ENCODE assay signal across 15 cellular contexts in genomic region chr15:45885801-45886200, GRCh38.
A peak's percentile ranks its signal among the peaks of the same experiment; 100 is the strongest.
DNase-seq lines count a peak whose midpoint lies in the region; TF ChIP-seq lines count a peak whose summit lies in the region.
"Had no signal": no experiment of that assay in that cellular context is flagged by ENCODE, and none has a peak within 500 bp of the region (broad histone marks: within the 10 kb centered on the region; RNA-seq: fewer than 3 reads in every experiment).

No MANE protein-coding gene starts in this region.

- H2BK20ac ChIP-seq in H9 (ENCODE audit: low read depth, low read length, poor library complexity, severe bottlenecking), result no peak overlapping the region

- H2BK12ac ChIP-seq in H9 (ENCODE audit: insufficient read length, low read depth, low read length), result no peak overlapping the region

- H2BK5ac ChIP-seq in H9 (ENCODE audit: insufficient read length, low read length), result no peak overlapping the region

- H3K4me1 Mint-ChIP-seq in H9, result no peaks in the 10 kb centered on the region
- no peaks in the 10 kb centered on the region for H3K4me1 Mint-ChIP-seq in endodermal cell
- H3K4me1 Mint-ChIP-seq: B cell; CD4-positive, CD25-positive, alpha-beta regulatory T cell; CD8-positive, alpha-beta memory T cell; GM23338 had no signal

- intact Hi-C loops in testis (cut with DNase I; ENCODE audit: low total_unique reads), result no loop called here

- no peaks in the 10 kb centered on the region for H4K20me1 ChIP-seq in H9 (ENCODE audit: control insufficient read depth, insufficient read depth, insufficient read length)
- H4K20me1 ChIP-seq: BLaER1 treated with 17β-estradiol and CSF1 and Interleukin-3, amounts not matched to agents 10 nM and 100 nM had no signal

- H3K4me1 ChIP-seq in H9 (ENCODE audit: insufficient read depth, low read length) (no peaks in the 10 kb centered on the region), endodermal cell (ENCODE audit: control insufficient read depth, insufficient read depth, low read length) (no peaks in the 10 kb centered on the region), testis (no peaks in the 10 kb centered on the region)
- H3K4me1 ChIP-seq: Caco-2 had no signal

- H4K91ac ChIP-seq in H9 (ENCODE audit: insufficient read length, low read depth, low read length), result no peak overlapping the region

- no peak overlapping the region for H3K4me2 ChIP-seq in H9 (ENCODE audit: insufficient read depth, insufficient read length, low read length)
- H3K4me2 ChIP-seq: GM23338 had no signal

- TF ChIP-seq CTCF in 22Rv1 (IDR thresholded peaks at IDR 0.05) (0 out of 2 replicates have a peak, but pooled peaks have one; percentile 7), H9 (conservative IDR thresholded peaks at IDR 0.05) (peak; percentile 21; the same call in 1 of the 3 replicates), endodermal cell (conservative IDR thresholded peaks at IDR 0.05) (peak; percentile 12), testis (IDR thresholded peaks at IDR 0.05) (no peak)

- H3K23ac ChIP-seq in H9 (ENCODE audit: insufficient read length, low read depth, low read length), result no peak overlapping the region

- no peak overlapping the region for H3T11ph ChIP-seq in H9 (ENCODE audit: low read length)

- H3K14ac ChIP-seq in H9 (ENCODE audit: insufficient read depth, low read length), result no peak overlapping the region

- peaks cover 0 to 12% (median 2%) of the 10 kb centered on the region in 3 experiments; a peak in 3 of 7 replicates for H3K36me3 Mint-ChIP-seq in H9 (ENCODE audit: insufficient read depth in 1 of 3, low read depth in 3 of 3)
- no peaks in the 10 kb centered on the region for H3K36me3 Mint-ChIP-seq in endodermal cell (ENCODE audit: low read depth)
- H3K36me3 Mint-ChIP-seq: CD4-positive, CD25-positive, alpha-beta regulatory T cell; CD8-positive, alpha-beta memory T cell had no signal

- H4K8ac ChIP-seq in H9 (replicated peaks; ENCODE audit: insufficient read length, low read depth, low read length), result no peak overlapping the region

- H3K27me3 ChIP-seq in H9 (ENCODE audit: insufficient read depth, low read length) (no peaks in the 10 kb centered on the region), endodermal cell (ENCODE audit: control insufficient read depth, insufficient read depth, low read length, poor library complexity, severe bottlenecking) (no peaks in the 10 kb centered on the region), testis (no peaks in the 10 kb centered on the region)

- WGBS in H9 (ENCODE audit: extremely low coverage, insufficient read length, low lambda C conversion rate), result no CpG with 5 or more reads among the region's 21 CpGs
- 94 to 100% methylated on average over 10 to 21 of the region's 21 CpGs for WGBS in endodermal cell (ENCODE audit: insufficient coverage in 1 of 2, insufficient read length in 1 of 2), 2 experiments
- WGBS in testis, 2 donors, result 55 to 78% methylated on average over 11 to 21 of the region's 21 CpGs

- H4K5ac ChIP-seq in H9 (ENCODE audit: insufficient read length, low read depth, low read length), result no peak overlapping the region

- H3K27ac Mint-ChIP-seq in H9, result no peak overlapping the region
- no peak overlapping the region for H3K27ac Mint-ChIP-seq in endodermal cell
- H3K27ac Mint-ChIP-seq: B cell; CD4-positive, CD25-positive, alpha-beta regulatory T cell; GM23338; HFFc6 had no signal

- H2BK120ac ChIP-seq in H9 (ENCODE audit: low read depth, low read length, poor library complexity, severe bottlenecking), result no peak overlapping the region

- no peak overlapping the region for H3K4ac ChIP-seq in H9 (ENCODE audit: low read depth, low read length)

- H2AK5ac ChIP-seq in H9 (ENCODE audit: insufficient read length, low read length), result no peak overlapping the region

- H3K27me3 Mint-ChIP-seq in H9 (ENCODE audit: low read depth) (no peaks in the 10 kb centered on the region), endodermal cell (ENCODE audit: insufficient read depth) (peaks cover 2% of the 10 kb centered on the region)
- H3K27me3 Mint-ChIP-seq: B cell had no signal

- H3K9ac ChIP-seq in H9 (ENCODE audit: extremely low read depth, insufficient read length, low read length), result no peak overlapping the region
- H3K9ac ChIP-seq in endodermal cell (ENCODE audit: extremely low read depth, low read length, poor library complexity, severe bottlenecking), result no peak overlapping the region

- H3K4me3 ChIP-seq in endodermal cell (ENCODE audit: low read length) (no peak overlapping the region), testis (peak overlapping the region in 1 of 2 donors; percentile 33)
- H3K4me3 ChIP-seq: BLaER1 treated with 17β-estradiol and CSF1 and Interleukin-3, amounts not matched to agents 10 nM and 100 nM; GM23338 had no signal

- H2AFZ ChIP-seq in H9 (ENCODE audit: low read length), result no peak overlapping the region
- H2AFZ ChIP-seq: GM23338 had no signal

- H3K9me3 ChIP-seq in H9 (ENCODE audit: control insufficient read depth, low read depth, low read length) (no peaks in the 10 kb centered on the region), endodermal cell (ENCODE audit: control insufficient read depth, low read length) (no peaks in the 10 kb centered on the region), testis (no peaks in the 10 kb centered on the region)
- H3K9me3 ChIP-seq: Caco-2 had no signal

- H3K9me3 Mint-ChIP-seq in H9 (peaks cover 22 to 28% of the 10 kb centered on the region in 2 experiments), endodermal cell (peaks cover 11% of the 10 kb centered on the region)

- no peaks in the 10 kb centered on the region for H3K79me2 ChIP-seq in H9 (ENCODE audit: insufficient read depth, low read length)

- TF ChIP-seq POLR2A in testis (IDR thresholded peaks at IDR 0.05), result no peak

- no peak overlapping the region for H3K56ac ChIP-seq in H9 (ENCODE audit: insufficient read length, low read depth, low read length)

- DNase-seq in H9, result no peak
- DNase-seq in endodermal cell, result no peak
- DNase-seq in testis, result peak; percentile 21
- no peak for DNase-seq in SIG-M5 (lab: John Stamatoyannopoulos, UW)
- no peak for DNase-seq in NCI-H2196 treated with DMSO at 0.1 percent for 48 hours (lab: John Stamatoyannopoulos, UW; ENCODE audit: unreplicated experiment)
- no peak for DNase-seq in activated gamma-delta T cell treated with Interleukin-2 at 50 U/mL for 16 hours
- DNase-seq: Caco-2; CD4-positive, CD25-positive, alpha-beta regulatory T cell; CD8-positive, alpha-beta memory T cell; GDM1; HFFc6 had no signal

- no peak overlapping the region for H2BK15ac ChIP-seq in H9 (ENCODE audit: low read depth, low read length)

- H3K27ac ChIP-seq in 22Rv1 (no peak overlapping the region), H9 (ENCODE audit: insufficient read length, low read depth, low read length) (no peak overlapping the region), endodermal cell (ENCODE audit: low read depth, low read length) (no peak overlapping the region), testis (no peak overlapping the region)

- no peak overlapping the region for H3K18ac ChIP-seq in H9 (ENCODE audit: insufficient read length, low read depth, low read length)

- H3K36me3 ChIP-seq in endodermal cell (ENCODE audit: control insufficient read depth, insufficient read depth, low read length) (no peaks in the 10 kb centered on the region), testis (ENCODE audit: low read depth, missing control alignments) (no peaks in the 10 kb centered on the region)

- H3K79me1 ChIP-seq in H9 (ENCODE audit: insufficient read depth, low read depth, low read length, poor library complexity, severe bottlenecking), result no peaks in the 10 kb centered on the region

- no peaks in the 10 kb centered on the region for H3K23me2 ChIP-seq in H9 (ENCODE audit: insufficient read length, low read depth, low read length, poor library complexity, severe bottlenecking)

- H3K4me3 Mint-ChIP-seq in H9, result no peak overlapping the region
- no peak overlapping the region for H3K4me3 Mint-ChIP-seq in endodermal cell
- H3K4me3 Mint-ChIP-seq: B cell; CD4-positive, CD25-positive, alpha-beta regulatory T cell; GM23338; HFFc6 had no signal

Comparison
In these comparisons a context has a peak if more than half of its experiments do, and no peak if none do; other contexts are left out.
1. CTCF ChIP-seq: peak in 22Rv1 (single experiment), H9 (single experiment) and endodermal cell (single experiment); none in testis (0 of 3).